In the genomic region with DNA sequence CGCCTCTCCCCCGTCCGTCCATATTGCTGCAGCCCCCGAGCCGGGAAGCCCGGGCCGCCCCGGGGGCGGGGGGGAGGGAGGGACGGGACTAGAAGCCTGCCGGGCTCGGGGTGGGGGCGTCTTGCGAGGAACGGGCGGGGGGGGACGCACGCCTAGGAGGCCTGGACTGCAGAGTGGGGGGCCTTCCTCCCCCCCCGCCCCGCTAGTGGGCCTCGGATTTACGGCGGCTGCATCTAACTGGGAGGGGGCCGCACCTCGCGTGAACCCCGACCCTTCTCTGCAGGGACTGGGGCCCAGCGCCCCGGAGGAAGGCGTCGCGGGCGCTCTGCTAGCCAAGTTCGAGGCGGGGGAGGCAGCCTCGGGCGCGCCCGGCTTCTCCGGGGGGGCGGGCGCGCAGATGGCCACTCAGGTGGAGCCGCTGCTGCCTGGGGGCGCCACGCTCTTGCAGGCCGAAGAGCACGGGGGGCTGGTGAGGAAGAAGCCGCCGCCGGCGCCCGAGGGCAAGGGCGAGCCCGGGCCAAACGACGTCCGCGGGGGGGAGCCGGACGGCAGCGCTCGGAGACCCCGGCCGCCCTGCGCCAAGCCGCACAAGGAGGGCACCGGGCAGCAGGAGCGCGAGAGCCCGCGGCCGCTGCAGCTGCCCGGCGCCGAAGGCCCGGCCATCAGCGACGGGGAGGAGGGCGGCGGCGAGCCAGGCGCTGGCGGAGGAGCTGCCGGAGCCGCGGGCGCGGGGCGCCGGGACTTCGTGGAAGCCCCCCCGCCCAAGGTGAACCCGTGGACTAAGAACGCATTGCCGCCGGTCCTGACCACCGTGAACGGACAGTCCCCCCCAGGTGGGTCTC, we compare ENCODE assay signal across 8 cellular contexts. TPM values are rescaled to one million over a fixed set of nuclear protein-coding genes. Genes with fewer than 3 reads are reported as not detected.
A peak's percentile ranks its signal among the peaks of the same experiment; 100 is the strongest.
DNase-seq lines count a peak whose midpoint lies in the region; ATAC-seq and TF ChIP-seq lines count a peak whose summit lies in the region.

A gene (plus strand): TSS at position 17 of the 842 bp plus-strand sequence. CDS start 381 bp downstream, at position 398.

- peak within 1 kb of the TSS; percentile 85 for H3K9ac ChIP-seq in mucosa of stomach (ENCODE audit: low read length)

- peaks cover 28% of the 10 kb centered on the region for H3K4me1 ChIP-seq in mucosa of stomach (ENCODE audit: control insufficient read depth, insufficient read depth, low read length)
- peaks cover 51% of the 10 kb centered on the region for H3K4me1 ChIP-seq in vagina

- no peaks in the 10 kb centered on the region for H3K9me3 ChIP-seq in mucosa of stomach (ENCODE audit: control insufficient read depth, low read length)
- no peaks in the 10 kb centered on the region for H3K9me3 ChIP-seq in vagina

- H3K27me3 ChIP-seq in mucosa of stomach (ENCODE audit: control insufficient read depth, insufficient read depth, low read length): no peaks in the 10 kb centered on the region
- no peaks in the 10 kb centered on the region for H3K27me3 ChIP-seq in vagina

- no peak for TF ChIP-seq CTCF in AG10803 (conservative IDR thresholded peaks at IDR 0.05; ENCODE audit: low read length)
- TF ChIP-seq CTCF in VCaP (conservative IDR thresholded peaks at IDR 0.05): no peak
- no peak for TF ChIP-seq CTCF in epithelial cell of esophagus (IDR thresholded peaks at IDR 0.05; ENCODE audit: insufficient read depth, low read depth, low read length, missing control alignments)
- TF ChIP-seq CTCF in vagina (IDR thresholded peaks at IDR 0.05): no peak

- intact Hi-C loops in vagina (cut with DNase I): loop anchor here (2.0 to 10.0 kb wide), 2 partner anchors 71 to 101 kb away; no protein-coding TSS in a partner anchor

- H3K4me3 ChIP-seq in AG10803 (ENCODE audit: low read length) (peak within 1 kb of the TSS; percentile 91), epithelial cell of esophagus (ENCODE audit: low read length) (peak within 1 kb of the TSS; percentile 81), mucosa of stomach (ENCODE audit: low read length) (peak within 1 kb of the TSS; percentile 54), vagina (peak within 1 kb of the TSS; percentile 73 to 81)

- DNase-seq in AG10803 (ENCODE audit: low read depth): no peak
- peak; percentile 32 for DNase-seq in epithelial cell of esophagus (ENCODE audit: low read depth)
- DNase-seq in vagina (ENCODE audit: extremely low spot score in 2 of 2): peak in 1 of 2 donors; percentile 90
- no peak for DNase-seq in cerebellar nuclear complex (lab: John Stamatoyannopoulos, UW)

- peak; percentile 14 for ATAC-seq in GM18907 (IDR thresholded peaks at IDR 0.05; ENCODE audit: unreplicated experiment)
- peak; percentile 9 for ATAC-seq in HG03439 (IDR thresholded peaks at IDR 0.05; ENCODE audit: unreplicated experiment)

- TF ChIP-seq POLR2A in vagina (IDR thresholded peaks at IDR 0.05): peak in 1 of 2 donors; percentile 16

- H3K36me3 ChIP-seq in mucosa of stomach (ENCODE audit: control insufficient read depth, insufficient read depth, low read length): no peaks in the 10 kb centered on the region
- no peaks in the 10 kb centered on the region for H3K36me3 ChIP-seq in vagina

- H3K27ac ChIP-seq in VCaP: peak within 1 kb of the TSS; percentile 95
- H3K27ac ChIP-seq in vagina: peak within 1 kb of the TSS; percentile 98

RNA-seq across cellular contexts. Expression of the gene that starts here (rescaled TPM):
- total RNA-seq in vagina: 98.0 TPM
